Comparison of ENCODE assay signal across 22 cellular contexts in the genomic region with DNA sequence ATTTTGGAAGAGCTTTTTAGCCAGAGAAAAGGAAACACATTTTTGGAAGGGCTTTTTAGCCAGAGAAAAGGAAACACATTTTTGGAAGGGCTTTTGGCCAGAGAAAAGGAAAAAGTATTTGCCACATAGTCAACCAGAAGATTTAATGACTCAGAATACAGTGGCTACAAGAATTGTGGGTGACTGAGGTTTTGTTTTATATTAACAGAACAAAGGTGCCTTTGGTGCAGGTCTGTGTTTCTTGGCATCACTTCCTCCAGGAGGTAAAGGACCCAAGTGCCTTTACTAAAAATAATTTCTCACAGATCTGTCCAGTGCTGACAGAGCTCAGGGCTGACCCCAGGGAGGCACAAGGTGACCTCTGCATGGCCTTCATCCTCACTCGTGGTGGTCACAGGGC.
"Had no signal": no experiment of that assay in that cellular context is flagged by ENCODE, and none has a peak within 500 bp of the region (broad histone marks: within the 10 kb centered on the region; RNA-seq: fewer than 3 reads in every experiment).

No MANE protein-coding gene starts in this region.

- H3K27ac ChIP-seq: SJSA1, SK-N-MC had no signal

- H3K36me3 ChIP-seq: MG63, SJSA1 had no signal

- H3K9me3 ChIP-seq: MG63, SJSA1 had no signal

- H3K27me3 ChIP-seq: MG63, SJSA1 had no signal

- FAIRE-seq: RCC 7860 had no signal

- H3K4me1 ChIP-seq: SJSA1 had no signal

- H3K4me3 ChIP-seq: MG63, SJSA1, SK-N-MC had no signal

- DNase-seq: IMR-90, Karpas-422, KG1, MG63, NCI-H1092, NCI-H1105 treated with DMSO at 0.1 percent for 48 hours, NCI-H1417 treated with DMSO at 0.1 percent for 48 hours, NCI-H146, NCI-H1694 treated with DMSO at 0.1 percent for 48 hours, NCI-H1930, NCI-H2081, NCI-H2107, NCI-H2227 treated with DMSO at 0.1 percent for 48 hours, NCI-H524, NCI-H69, NCI-H774, Right ventricle myocardium superior, RPMI8226, SIG-M5 had no signal
